ENCODE assay signal across 8 cellular contexts in the genomic region with DNA sequence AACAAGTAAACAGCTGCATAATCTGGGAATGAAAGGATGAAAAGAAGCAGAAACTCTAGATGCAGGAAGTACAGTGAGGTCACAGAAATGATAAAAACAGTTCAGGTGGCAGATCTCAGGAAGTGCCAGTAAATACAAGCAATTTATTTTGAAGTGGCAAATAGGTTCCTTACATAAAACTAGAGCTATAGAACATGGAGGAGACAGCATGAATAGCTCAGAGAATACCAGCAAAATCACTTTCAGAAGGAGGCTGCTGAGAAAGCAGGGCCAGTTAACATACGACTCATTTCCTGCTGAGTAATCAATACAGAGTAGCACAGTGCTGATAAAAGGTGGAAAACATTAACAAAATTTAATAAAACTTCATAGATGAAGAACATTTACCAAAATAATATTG. TPM values are rescaled to one million over a fixed set of nuclear protein-coding genes. Genes with fewer than 3 reads are reported as not detected.
DNase-seq lines count a peak whose midpoint lies in the region; ATAC-seq and TF ChIP-seq lines count a peak whose summit lies in the region.
"Not testable (repeated sequence)": the region's sequence is repeated elsewhere in the genome, so short reads cannot be mapped to it uniquely, and the experiment has no call there.

No MANE protein-coding gene starts in this region.

- H3K4me1 Mint-ChIP-seq in T-helper 1 cell treated with Interleukin-12 subunit alpha and Interleukin-12 subunit beta and Interleukin-4 antibody, amounts not matched to agents 30 μg/mL and 1 μg/mL, for 36 hours (ENCODE audit: low read depth), result peaks cover 23% of the 10 kb centered on the region
- peaks cover 29% of the 10 kb centered on the region for H3K4me1 Mint-ChIP-seq in activated T-helper 1 cell treated with anti-CD3 and anti-CD28 coated beads, Interleukin-12 subunit alpha, Interleukin-12 subunit beta, Interleukin-2, Interleukin-4 antibody, amounts not matched to agents 30 ng/mL and 10 ng/mL and 1 ng/mL, durations not matched to agents 14 hours and 24 hours and 36 hours (ENCODE audit: low read depth)
- peaks cover 15% of the 10 kb centered on the region for H3K4me1 Mint-ChIP-seq in central memory CD8-positive, alpha-beta T cell
- H3K4me1 Mint-ChIP-seq in osteocyte (ENCODE audit: unreplicated experiment), result peaks cover 22% of the 10 kb centered on the region

- ATAC-seq in GM18511 (IDR thresholded peaks at IDR 0.05; ENCODE audit: unreplicated experiment), result peak; percentile 84
- not testable (repeated sequence) for ATAC-seq in central memory CD8-positive, alpha-beta T cell (replicated peaks; ENCODE audit: extremely low read depth, poor library complexity, severe bottlenecking)

- peak overlapping the region; percentile 37 for H3K27ac Mint-ChIP-seq in T-helper 1 cell treated with Interleukin-12 subunit alpha and Interleukin-12 subunit beta and Interleukin-4 antibody, amounts not matched to agents 30 μg/mL and 1 μg/mL, for 36 hours
- peak overlapping the region; percentile 62 for H3K27ac Mint-ChIP-seq in activated T-helper 1 cell treated with anti-CD3 and anti-CD28 coated beads, Interleukin-12 subunit alpha, Interleukin-12 subunit beta, Interleukin-2, Interleukin-4 antibody, amounts not matched to agents 30 ng/mL and 10 ng/mL and 1 ng/mL, durations not matched to agents 14 hours and 24 hours and 36 hours
- H3K27ac Mint-ChIP-seq in central memory CD8-positive, alpha-beta T cell (ENCODE audit: low read depth), result peak overlapping the region; percentile 75
- H3K27ac Mint-ChIP-seq in osteocyte (ENCODE audit: unreplicated experiment), result peak overlapping the region; percentile 68

- intact Hi-C loops in activated T-helper 1 cell treated with anti-CD3 and anti-CD28 coated beads, Interleukin-12 subunit alpha, Interleukin-12 subunit beta, Interleukin-2, Interleukin-4 antibody, amounts not matched to agents 30 ng/mL and 10 ng/mL and 1 ng/mL, durations not matched to agents 14 hours and 24 hours and 36 hours (cut with micrococcal nuclease), result not testable (repeated sequence)

- not testable (repeated sequence) for H3K27me3 Mint-ChIP-seq in T-helper 1 cell treated with Interleukin-12 subunit alpha and Interleukin-12 subunit beta and Interleukin-4 antibody, amounts not matched to agents 30 μg/mL and 1 μg/mL, for 36 hours (ENCODE audit: low read depth); activated T-helper 1 cell treated with anti-CD3 and anti-CD28 coated beads, Interleukin-12 subunit alpha, Interleukin-12 subunit beta, Interleukin-2, Interleukin-4 antibody, amounts not matched to agents 30 ng/mL and 10 ng/mL and 1 ng/mL, durations not matched to agents 14 hours and 24 hours and 36 hours (ENCODE audit: insufficient read depth); central memory CD8-positive, alpha-beta T cell; osteocyte (ENCODE audit: unreplicated experiment)

- not testable (repeated sequence) for TF ChIP-seq CTCF in osteocyte (IDR thresholded peaks at IDR 0.05)

- H3K9me3 Mint-ChIP-seq in T-helper 1 cell treated with Interleukin-12 subunit alpha and Interleukin-12 subunit beta and Interleukin-4 antibody, amounts not matched to agents 30 μg/mL and 1 μg/mL, for 36 hours; activated T-helper 1 cell treated with anti-CD3 and anti-CD28 coated beads, Interleukin-12 subunit alpha, Interleukin-12 subunit beta, Interleukin-2, Interleukin-4 antibody, amounts not matched to agents 30 ng/mL and 10 ng/mL and 1 ng/mL, durations not matched to agents 14 hours and 24 hours and 36 hours; central memory CD8-positive, alpha-beta T cell; osteocyte (ENCODE audit: unreplicated experiment): not testable (repeated sequence)

- peak; percentile 16 for DNase-seq in A172 (ENCODE audit: low spot score)
- DNase-seq in HT1080 (ENCODE audit: low read depth), result peak; percentile 55
- not testable (repeated sequence) for DNase-seq in activated T-helper 1 cell treated with anti-CD3 and anti-CD28 coated beads, Interleukin-12 subunit alpha, Interleukin-12 subunit beta, Interleukin-2, Interleukin-4 antibody, amounts not matched to agents 30 ng/mL and 10 ng/mL and 1 ng/mL, durations not matched to agents 14 hours and 24 hours and 36 hours (ENCODE audit: low spot score); central memory CD8-positive, alpha-beta T cell (ENCODE audit: low spot score in 2 of 2); osteocyte (ENCODE audit: extremely low spot score, unreplicated experiment)
- peak; percentile 27 for DNase-seq in iris pigment epithelial cell (ENCODE audit: low read depth)

- peaks cover 37% of the 10 kb centered on the region for H3K36me3 Mint-ChIP-seq in T-helper 1 cell treated with Interleukin-12 subunit alpha and Interleukin-12 subunit beta and Interleukin-4 antibody, amounts not matched to agents 30 μg/mL and 1 μg/mL, for 36 hours (ENCODE audit: low read depth)
- H3K36me3 Mint-ChIP-seq in activated T-helper 1 cell treated with anti-CD3 and anti-CD28 coated beads, Interleukin-12 subunit alpha, Interleukin-12 subunit beta, Interleukin-2, Interleukin-4 antibody, amounts not matched to agents 30 ng/mL and 10 ng/mL and 1 ng/mL, durations not matched to agents 14 hours and 24 hours and 36 hours (ENCODE audit: low read depth), result peaks cover 40% of the 10 kb centered on the region
- H3K36me3 Mint-ChIP-seq in central memory CD8-positive, alpha-beta T cell (ENCODE audit: insufficient read depth), result peaks cover 44% of the 10 kb centered on the region
- H3K36me3 Mint-ChIP-seq in osteocyte (ENCODE audit: unreplicated experiment), result peaks cover 57% of the 10 kb centered on the region

- H3K4me3 Mint-ChIP-seq in T-helper 1 cell treated with Interleukin-12 subunit alpha and Interleukin-12 subunit beta and Interleukin-4 antibody, amounts not matched to agents 30 μg/mL and 1 μg/mL, for 36 hours; activated T-helper 1 cell treated with anti-CD3 and anti-CD28 coated beads, Interleukin-12 subunit alpha, Interleukin-12 subunit beta, Interleukin-2, Interleukin-4 antibody, amounts not matched to agents 30 ng/mL and 10 ng/mL and 1 ng/mL, durations not matched to agents 14 hours and 24 hours and 36 hours; central memory CD8-positive, alpha-beta T cell; osteocyte (ENCODE audit: unreplicated experiment): not testable (repeated sequence)

RNA-seq across cellular contexts. Expression of a gene that starts 57.0 kb away (rescaled TPM):
- total RNA-seq in A172 (2014; rRNA removed; shearing (Covaris generic)), result 132 and 156 TPM in 2 replicates
- total RNA-seq in HT1080 (2014; rRNA removed; shearing (Covaris generic)), result 71.5 and 109 TPM in 2 replicates
- polyA plus RNA-seq in HT1080 (2015; cell fraction: cytosol; rRNA removed), result 82.8 and 89.3 TPM in 2 replicates
- 394 and 480 TPM in 2 replicates for polyA plus RNA-seq in HT1080 (2015; cell fraction: nucleus; rRNA removed)
- total RNA-seq in activated T-helper 1 cell treated with anti-CD3 and anti-CD28 coated beads, Interleukin-12 subunit alpha, Interleukin-12 subunit beta, Interleukin-2, Interleukin-4 antibody, amounts not matched to agents 30 ng/mL and 10 ng/mL and 1 ng/mL, durations not matched to agents 14 hours and 24 hours and 36 hours, result 171 and 179 TPM in 2 replicates
- 217 and 229 TPM in 2 replicates for total RNA-seq in osteocyte
